In genomic region chr4:138223191-138223910, GRCh38 we compare ENCODE assay signal across 12 cellular contexts.
DNase-seq lines count a peak whose midpoint lies in the region; ATAC-seq and TF ChIP-seq lines count a peak whose summit lies in the region.
"Had no signal": no experiment of that assay in that cellular context is flagged by ENCODE, and none has a peak within 500 bp of the region (broad histone marks: within the 10 kb centered on the region; RNA-seq: fewer than 3 reads in every experiment).

No MANE protein-coding gene starts in this region.

- DNase-seq in RWPE2 (ENCODE audit: low spot score) (no peak), GM19238 (ENCODE audit: insufficient read length, low spot score) (no peak)
- DNase-seq in activated T-cell treated with anti-CD3 and anti-CD28 coated beads, Interleukin-2, amount 50 U/mL, for 1 hour, result no peak
- DNase-seq: activated gamma-delta T cell, T1000 had no signal

- H3K27me3 ChIP-seq in ACC112 (ENCODE audit: insufficient read depth, low read length) (no peaks in the 10 kb centered on the region), RWPE2 (ENCODE audit: insufficient read depth, poor library complexity, severe bottlenecking) (no peaks in the 10 kb centered on the region)
- H3K27me3 ChIP-seq: BLaER1 treated with 17β-estradiol and CSF1 and Interleukin-3, amounts not matched to agents 10 nM and 100 nM had no signal

- no peak overlapping the region for H2AFZ ChIP-seq in ACC112 (ENCODE audit: low read length, unreplicated experiment)

- ATAC-seq in GM19395 (IDR thresholded peaks at IDR 0.05; ENCODE audit: unreplicated experiment) (peak; percentile 69), HG03460 (IDR thresholded peaks at IDR 0.05; ENCODE audit: unreplicated experiment) (peak; percentile 48), RWPE2 (ENCODE audit: low read depth) (no peak), HG02571 (IDR thresholded peaks at IDR 0.05; ENCODE audit: unreplicated experiment) (no peak), HG02678 (IDR thresholded peaks at IDR 0.05; ENCODE audit: unreplicated experiment) (no peak)

- no peaks in the 10 kb centered on the region for H3K79me2 ChIP-seq in ACC112 (ENCODE audit: control insufficient read depth, insufficient read depth, low read length, unreplicated experiment)

- H3K9me3 ChIP-seq in RWPE2 (ENCODE audit: severe bottlenecking), result no peaks in the 10 kb centered on the region
- H3K9me3 ChIP-seq: BLaER1 treated with 17β-estradiol and CSF1 and Interleukin-3, amounts not matched to agents 10 nM and 100 nM; prostate gland had no signal

- H3K36me3 ChIP-seq in ACC112 (ENCODE audit: insufficient read depth, low read length) (peaks cover 14% of the 10 kb centered on the region), RWPE2 (ENCODE audit: low read depth) (peaks cover 89% of the 10 kb centered on the region)
- H3K36me3 ChIP-seq: prostate gland had no signal

- H3K27ac ChIP-seq in ACC112 (ENCODE audit: low read depth, low read length) (0 out of 2 replicates have a peak overlapping the region, but pooled peaks have one; percentile 9), RWPE2 (ENCODE audit: poor library complexity, severe bottlenecking) (peak overlapping the region; percentile 63)
- H3K27ac ChIP-seq: BLaER1 treated with 17β-estradiol and CSF1 and Interleukin-3, amounts not matched to agents 10 nM and 100 nM; prostate gland had no signal

- H3K4me1 ChIP-seq in ACC112 (ENCODE audit: control insufficient read depth, insufficient read depth, low read length, unreplicated experiment) (peaks cover 38% of the 10 kb centered on the region), RWPE2 (ENCODE audit: insufficient read depth, poor library complexity, severe bottlenecking) (peaks cover 20% of the 10 kb centered on the region)
- H3K4me1 ChIP-seq: prostate gland had no signal

- no peak for TF ChIP-seq CTCF in RWPE2 (IDR thresholded peaks at IDR 0.05; ENCODE audit: poor library complexity, severe bottlenecking)

- H3K4me3 ChIP-seq in ACC112 (ENCODE audit: low read depth, low read length) (no peak overlapping the region), RWPE2 (ENCODE audit: severe bottlenecking) (no peak overlapping the region)
- H3K4me3 ChIP-seq: BLaER1 treated with 17β-estradiol and CSF1 and Interleukin-3, amounts not matched to agents 10 nM and 100 nM; prostate gland had no signal

Comparison
In these comparisons a context has a peak if more than half of its experiments do, and no peak if none do; other contexts are left out.
1. ATAC-seq: peak in GM19395 (single experiment) and HG03460 (single experiment); none in RWPE2 (single experiment), HG02571 (single experiment) and HG02678 (single experiment).